Comparison of ENCODE assay signal across 2 cellular contexts in the genomic region with DNA sequence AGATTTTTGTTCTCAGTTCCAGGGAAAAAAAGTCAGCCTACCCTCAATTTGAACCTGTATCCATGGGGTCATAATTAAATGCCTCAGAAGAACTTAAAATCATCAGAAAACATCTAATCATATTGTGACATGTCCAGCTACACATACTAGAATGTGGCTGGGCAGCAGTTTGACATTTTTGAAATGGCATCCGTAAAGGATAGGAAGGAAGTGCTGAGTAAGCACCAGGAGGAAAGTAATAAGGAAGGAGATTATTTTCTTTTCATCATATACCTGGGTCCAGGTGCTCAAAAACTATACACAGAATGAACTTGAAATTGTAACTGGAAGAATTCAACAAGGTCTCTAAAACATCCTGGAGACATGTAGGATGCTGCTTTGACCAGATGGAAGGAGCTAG.
TF ChIP-seq lines count a peak whose summit lies in the region.

No MANE protein-coding gene starts in this region.

TF ChIP-seq in A549, 52 proteins besides CTCF, POLR2A, EP300 and RAD21 (continued from another document):
- TF ChIP-seq, protein P1, sequence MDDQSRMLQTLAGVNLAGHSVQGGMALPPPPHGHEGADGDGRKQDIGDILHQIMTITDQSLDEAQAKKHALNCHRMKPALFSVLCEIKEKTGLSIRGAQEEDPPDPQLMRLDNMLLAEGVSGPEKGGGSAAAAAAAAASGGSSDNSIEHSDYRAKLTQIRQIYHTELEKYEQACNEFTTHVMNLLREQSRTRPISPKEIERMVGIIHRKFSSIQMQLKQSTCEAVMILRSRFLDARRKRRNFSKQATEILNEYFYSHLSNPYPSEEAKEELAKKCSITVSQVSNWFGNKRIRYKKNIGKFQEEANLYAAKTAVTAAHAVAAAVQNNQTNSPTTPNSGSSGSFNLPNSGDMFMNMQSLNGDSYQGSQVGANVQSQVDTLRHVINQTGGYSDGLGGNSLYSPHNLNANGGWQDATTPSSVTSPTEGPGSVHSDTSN (IDR thresholded peaks at IDR 0.05): no peak
- TF ChIP-seq RCOR1 (IDR thresholded peaks at IDR 0.05; ENCODE audit: low read depth, low read length): no peak

TF ChIP-seq in H1, 55 proteins besides CTCF, POLR2A, EP300 and RAD21 (continued from another document):
- no peak for TF ChIP-seq USF2 (IDR thresholded peaks at IDR 0.05; ENCODE audit: low read length)
TF ChIP-seq in H1: peak in this region for 1.
